10 cellular contexts compared by ENCODE assay signal in genomic region chr3:188578579-188579363, GRCh38.
DNase-seq lines count a peak whose midpoint lies in the region; ATAC-seq and TF ChIP-seq lines count a peak whose summit lies in the region.
"Had no signal": no experiment of that assay in that cellular context is flagged by ENCODE, and none has a peak within 500 bp of the region (broad histone marks: within the 10 kb centered on the region; RNA-seq: fewer than 3 reads in every experiment).

No MANE protein-coding gene starts in this region.

- H3K9me3 Mint-ChIP-seq in activated naive CD4-positive, alpha-beta T cell treated with anti-CD3 and anti-CD28 coated beads, Interleukin-2, amount 50 U/mL, for 72 hours: no peaks in the 10 kb centered on the region
- H3K9me3 Mint-ChIP-seq in T-cell (no peaks in the 10 kb centered on the region), WTC11 (no peaks in the 10 kb centered on the region)
- H3K9me3 Mint-ChIP-seq: activated naive CD8-positive, alpha-beta T cell treated with anti-CD3 and anti-CD28 coated beads, Interleukin-2, amount 10 ng/mL, durations not matched to agents 7 days and 5 days had no signal

- H3K27ac ChIP-seq in body of pancreas: no peak overlapping the region
- H3K27ac ChIP-seq in right lobe of liver: peak overlapping the region in 1 of 3 donors; percentile 22
- H3K27ac ChIP-seq in tibial nerve: peak overlapping the region; percentile 0 to 73 (median 54)

- DNase-seq in activated naive CD4-positive, alpha-beta T cell treated with anti-CD3 and anti-CD28 coated beads, Interleukin-2, amount 50 U/mL, for 72 hours (ENCODE audit: low spot score in 2 of 2): peak in 1 of 2 donors; percentile 6
- DNase-seq in activated naive CD4-positive, alpha-beta T cell (lab: John Stamatoyannopoulos, UW): no peak
- peak in 3 of 4 donors; percentile 19 to 45 (median 30) for DNase-seq in body of pancreas
- DNase-seq in right lobe of liver: peak in 2 of 3 donors; percentile 32 to 63
- DNase-seq in tibial nerve (ENCODE audit: low spot score in 2 of 2): peak; percentile 58 to 83
- DNase-seq in T-cell: no peak
- DNase-seq in WTC11 (ENCODE audit: low spot score): no peak
- DNase-seq: activated naive CD8-positive, alpha-beta T cell treated with anti-CD3 and anti-CD28 coated beads, Interleukin-2, amount 10 ng/mL, durations not matched to agents 7 days and 5 days had no signal

- H3K27me3 Mint-ChIP-seq in T-cell (no peaks in the 10 kb centered on the region), WTC11 (ENCODE audit: low read depth) (no peaks in the 10 kb centered on the region)
- H3K27me3 Mint-ChIP-seq: activated naive CD8-positive, alpha-beta T cell treated with anti-CD3 and anti-CD28 coated beads, Interleukin-2, amount 10 ng/mL, durations not matched to agents 7 days and 5 days had no signal

- peaks cover 0 to 14% of the 10 kb centered on the region in 2 donors for H3K36me3 Mint-ChIP-seq in activated naive CD4-positive, alpha-beta T cell treated with anti-CD3 and anti-CD28 coated beads, Interleukin-2, amount 50 U/mL, for 72 hours
- H3K36me3 Mint-ChIP-seq in T-cell (peaks cover 13% of the 10 kb centered on the region), WTC11 (no peaks in the 10 kb centered on the region)
- H3K36me3 Mint-ChIP-seq: activated naive CD8-positive, alpha-beta T cell treated with anti-CD3 and anti-CD28 coated beads, Interleukin-2, amount 10 ng/mL, durations not matched to agents 7 days and 5 days had no signal

- H3K4me3 Mint-ChIP-seq in T-cell (no peak overlapping the region), WTC11 (no peak overlapping the region)
- H3K4me3 Mint-ChIP-seq: activated naive CD8-positive, alpha-beta T cell treated with anti-CD3 and anti-CD28 coated beads, Interleukin-2, amount 10 ng/mL, durations not matched to agents 7 days and 5 days had no signal

- TF ChIP-seq CTCF in body of pancreas (IDR thresholded peaks at IDR 0.05) (no peak), right lobe of liver (IDR thresholded peaks at IDR 0.05) (no peak), tibial nerve (IDR thresholded peaks at IDR 0.05) (no peak), WTC11 (IDR thresholded peaks at IDR 0.05) (no peak)

- POLR2A ChIA-PET in T-cell (lab: Charles Lee) (no interaction called here), WTC11 (lab: Charles Lee) (no interaction called here)

- CTCF ChIA-PET in T-cell (lab: Charles Lee): no interaction called here
- CTCF ChIA-PET in WTC11 (lab: Charles Lee): no interaction called here

- no peaks in the 10 kb centered on the region for H3K36me3 ChIP-seq in body of pancreas (replicated peaks in 1 of 2; ENCODE audit: insufficient read depth in 1 of 2, low read depth in 2 of 2)
- H3K36me3 ChIP-seq in right lobe of liver: no peaks in the 10 kb centered on the region
- no peaks in the 10 kb centered on the region for H3K36me3 ChIP-seq in tibial nerve

- 71 to 84% methylated on average over 6 of the region's 6 CpGs for WGBS in body of pancreas, 2 donors
- WGBS in right lobe of liver (ENCODE audit: insufficient coverage, low coverage, low lambda C conversion rate, missing lambda C conversion rate): 43% methylated on average over 6 of the region's 6 CpGs
- whole genome bisulfite sequencing in tibial nerve, 2 donors: 48% methylated on average over 6 of the region's 6 CpGs

- H3K27me3 ChIP-seq in body of pancreas (no peaks in the 10 kb centered on the region), right lobe of liver (no peaks in the 10 kb centered on the region), tibial nerve (no peaks in the 10 kb centered on the region)

- peak; percentile 77 to 94 for TF ChIP-seq EP300 in tibial nerve (IDR thresholded peaks at IDR 0.05)

- H3K4me1 Mint-ChIP-seq in T-cell: peaks cover 0 to 5% (median 0%) of the 10 kb centered on the region in 3 donors
- peaks cover 3% of the 10 kb centered on the region; the same call in 1 of the 2 replicates for H3K4me1 Mint-ChIP-seq in WTC11
- H3K4me1 Mint-ChIP-seq: activated naive CD8-positive, alpha-beta T cell treated with anti-CD3 and anti-CD28 coated beads, Interleukin-2, amount 10 ng/mL, durations not matched to agents 7 days and 5 days had no signal

- H3K27ac Mint-ChIP-seq in activated naive CD4-positive, alpha-beta T cell treated with anti-CD3 and anti-CD28 coated beads, Interleukin-2, amount 50 U/mL, for 72 hours: peak overlapping the region in 1 of 2 donors; percentile 63
- no peak overlapping the region for H3K27ac Mint-ChIP-seq in T-cell
- H3K27ac Mint-ChIP-seq in WTC11: no peak overlapping the region
- H3K27ac Mint-ChIP-seq: activated naive CD8-positive, alpha-beta T cell treated with anti-CD3 and anti-CD28 coated beads, Interleukin-2, amount 10 ng/mL, durations not matched to agents 7 days and 5 days had no signal

- H3K4me1 ChIP-seq in body of pancreas (peaks cover 5% of the 10 kb centered on the region), right lobe of liver (peaks cover 0 to 34% (median 14%) of the 10 kb centered on the region in 4 donors), tibial nerve (peaks cover 0 to 57% (median 11%) of the 10 kb centered on the region in 4 donors)

- H3K4me3 ChIP-seq in body of pancreas: no peak overlapping the region
- H3K4me3 ChIP-seq in right lobe of liver: no peak overlapping the region
- no peak overlapping the region for H3K4me3 ChIP-seq in tibial nerve

- no peak for TF ChIP-seq POLR2A in body of pancreas (IDR thresholded peaks at IDR 0.05)
- TF ChIP-seq POLR2A in right lobe of liver (IDR thresholded peaks at IDR 0.05): no peak
- TF ChIP-seq POLR2A in tibial nerve (IDR thresholded peaks at IDR 0.05): no peak

- peak; percentile 59 to 84 for ATAC-seq in activated naive CD4-positive, alpha-beta T cell treated with anti-CD3 and anti-CD28 coated beads, Interleukin-2, amount 50 U/mL, for 72 hours
- peak; percentile 47 for ATAC-seq in body of pancreas
- peak; percentile 36 to 77 (median 68) for ATAC-seq in right lobe of liver
- ATAC-seq in T-cell (replicated peaks in 1 of 4): no peak
- no peak for ATAC-seq in GM18861 (IDR thresholded peaks at IDR 0.05; ENCODE audit: unreplicated experiment)
- no peak for ATAC-seq in WTC11
- ATAC-seq: HCT116 had no signal

- H3K9me3 ChIP-seq in body of pancreas (no peaks in the 10 kb centered on the region), right lobe of liver (no peaks in the 10 kb centered on the region), tibial nerve (no peaks in the 10 kb centered on the region)

- intact Hi-C loops in body of pancreas (cut with DNase I) (no loop called here), right lobe of liver (cut with DNase I) (no loop called here)

TF ChIP-seq in WTC11, 78 proteins besides CTCF, POLR2A, EP300 and RAD21 (continues in another document):
- TF ChIP-seq ZMAT4 (CRISPR knock-in tag; IDR thresholded peaks at IDR 0.05): no peak
- TF ChIP-seq USF2 (CRISPR knock-in tag; IDR thresholded peaks at IDR 0.05): no peak
- TF ChIP-seq GTF2I (CRISPR knock-in tag; conservative IDR thresholded peaks at IDR 0.05): no peak
- no peak for TF ChIP-seq ATF2 (CRISPR knock-in tag; IDR thresholded peaks at IDR 0.05; ENCODE audit: borderline replicate concordance, low read depth)
- no peak for TF ChIP-seq AR (CRISPR knock-in tag; IDR thresholded peaks at IDR 0.05)
- no peak for TF ChIP-seq MYBL2 (CRISPR knock-in tag; IDR thresholded peaks at IDR 0.05)
- TF ChIP-seq RELA (CRISPR knock-in tag; IDR thresholded peaks at IDR 0.05; ENCODE audit: borderline replicate concordance): no peak
- TF ChIP-seq ELF4 (CRISPR knock-in tag; IDR thresholded peaks at IDR 0.05; ENCODE audit: low read depth): no peak
- no peak for TF ChIP-seq TEAD4 (CRISPR knock-in tag; IDR thresholded peaks at IDR 0.05)
- no peak for TF ChIP-seq ETV6 (CRISPR knock-in tag; IDR thresholded peaks at IDR 0.05)
- no peak for TF ChIP-seq ZNF416 (CRISPR knock-in tag; IDR thresholded peaks at IDR 0.05)

Comparison
In these comparisons a context has a peak if more than half of its experiments do, and no peak if none do; other contexts are left out.
1. ATAC-seq: peak in activated naive CD4-positive, alpha-beta T cell treated with anti-CD3 and anti-CD28 coated beads, Interleukin-2, amount 50 U/mL, for 72 hours (2 of 2), body of pancreas (single experiment) and right lobe of liver (4 of 4); none in T-cell (0 of 4), GM18861 (single experiment) and WTC11 (single experiment).
2. DNase-seq: peak in body of pancreas (3 of 4), right lobe of liver (2 of 3) and tibial nerve (2 of 2); none in activated naive CD4-positive, alpha-beta T cell (0 of 4), T-cell (0 of 34) and WTC11 (single experiment).
3. H3K27ac ChIP-seq: peak in tibial nerve (4 of 4); none in body of pancreas (0 of 4).